ENCODE assay signal across 8 cellular contexts in genomic region chr9:126516936-126517750, GRCh38.
DNase-seq lines count a peak whose midpoint lies in the region; ATAC-seq and TF ChIP-seq lines count a peak whose summit lies in the region.

No MANE protein-coding gene starts in this region.

- H3K4me3 Mint-ChIP-seq in IgD-negative memory B cell: peak overlapping the region; percentile 77 to 97 (median 82)
- H3K4me3 Mint-ChIP-seq in T-helper 1 cell treated with Interleukin-12 subunit alpha and Interleukin-12 subunit beta and Interleukin-4 antibody, amounts not matched to agents 30 μg/mL and 1 μg/mL, for 36 hours: peak overlapping the region; percentile 71
- H3K4me3 Mint-ChIP-seq in dendritic cell treated with granulocyte-macrophage colony-stimulating factor and Interleukin-4, amounts not matched to agents 40 ng/mL and 50 ng/mL, for 4 days: peak overlapping the region; percentile 67
- peak overlapping the region; percentile 81 for H3K4me3 Mint-ChIP-seq in stimulated activated naive CD8-positive, alpha-beta T cell treated with anti-CD3 and anti-CD28 coated beads, Interleukin-15, Interleukin-2, amounts not matched to agents 100 ng/mL and 50 ng/mL, for 24 hours

- H3K9me3 Mint-ChIP-seq in IgD-negative memory B cell: peaks cover 0 to 2% (median 0%) of the 10 kb centered on the region in 3 donors
- no peaks in the 10 kb centered on the region for H3K9me3 Mint-ChIP-seq in T-helper 1 cell treated with Interleukin-12 subunit alpha and Interleukin-12 subunit beta and Interleukin-4 antibody, amounts not matched to agents 30 μg/mL and 1 μg/mL, for 36 hours
- no peaks in the 10 kb centered on the region for H3K9me3 Mint-ChIP-seq in dendritic cell treated with granulocyte-macrophage colony-stimulating factor and Interleukin-4, amounts not matched to agents 40 ng/mL and 50 ng/mL, for 4 days
- H3K9me3 Mint-ChIP-seq in stimulated activated naive CD8-positive, alpha-beta T cell treated with anti-CD3 and anti-CD28 coated beads, Interleukin-15, Interleukin-2, amounts not matched to agents 100 ng/mL and 50 ng/mL, for 24 hours: no peaks in the 10 kb centered on the region

- peaks cover 12% of the 10 kb centered on the region for H3K27me3 ChIP-seq in mononuclear cell (ENCODE audit: insufficient read depth, low read length)

- H3K4me1 ChIP-seq in mononuclear cell (ENCODE audit: insufficient read depth, low read length): peaks cover 41% of the 10 kb centered on the region

- TF ChIP-seq POLR2A in erythroblast (IDR thresholded peaks at IDR 0.05; ENCODE audit: low read length): no peak

- H3K4me1 Mint-ChIP-seq in IgD-negative memory B cell: peaks cover 11 to 16% (median 14%) of the 10 kb centered on the region in 3 donors
- H3K4me1 Mint-ChIP-seq in T-helper 1 cell treated with Interleukin-12 subunit alpha and Interleukin-12 subunit beta and Interleukin-4 antibody, amounts not matched to agents 30 μg/mL and 1 μg/mL, for 36 hours (ENCODE audit: low read depth): peaks cover 19% of the 10 kb centered on the region
- H3K4me1 Mint-ChIP-seq in dendritic cell treated with granulocyte-macrophage colony-stimulating factor and Interleukin-4, amounts not matched to agents 40 ng/mL and 50 ng/mL, for 4 days (ENCODE audit: low read depth): peaks cover 58% of the 10 kb centered on the region
- H3K4me1 Mint-ChIP-seq in stimulated activated naive CD8-positive, alpha-beta T cell treated with anti-CD3 and anti-CD28 coated beads, Interleukin-15, Interleukin-2, amounts not matched to agents 100 ng/mL and 50 ng/mL, for 24 hours (ENCODE audit: low read depth): peaks cover 41% of the 10 kb centered on the region

- intact Hi-C loops in dendritic cell treated with granulocyte-macrophage colony-stimulating factor and Interleukin-4, amounts not matched to agents 40 ng/mL and 50 ng/mL, for 4 days (cut with micrococcal nuclease): loop anchor here (1.0 kb wide), 1 partner anchor 8 kb away; no protein-coding TSS in a partner anchor

- DNase-seq in EL: peak; percentile 90
- no peak for DNase-seq in erythroblast (lab: John Stamatoyannopoulos, UW)

- H3K4me3 ChIP-seq in mononuclear cell (ENCODE audit: low read length): peak overlapping the region; percentile 41

- H3K27me3 Mint-ChIP-seq in IgD-negative memory B cell: peaks cover 40% of the 10 kb centered on the region
- peaks cover 66% of the 10 kb centered on the region for H3K27me3 Mint-ChIP-seq in T-helper 1 cell treated with Interleukin-12 subunit alpha and Interleukin-12 subunit beta and Interleukin-4 antibody, amounts not matched to agents 30 μg/mL and 1 μg/mL, for 36 hours (ENCODE audit: low read depth)
- H3K27me3 Mint-ChIP-seq in dendritic cell treated with granulocyte-macrophage colony-stimulating factor and Interleukin-4, amounts not matched to agents 40 ng/mL and 50 ng/mL, for 4 days: no peaks in the 10 kb centered on the region
- peaks cover 61% of the 10 kb centered on the region for H3K27me3 Mint-ChIP-seq in stimulated activated naive CD8-positive, alpha-beta T cell treated with anti-CD3 and anti-CD28 coated beads, Interleukin-15, Interleukin-2, amounts not matched to agents 100 ng/mL and 50 ng/mL, for 24 hours

- H3K9me3 ChIP-seq in mononuclear cell (ENCODE audit: low read depth, low read length): no peaks in the 10 kb centered on the region

- H3K27ac Mint-ChIP-seq in IgD-negative memory B cell: no peak overlapping the region
- peak overlapping the region; percentile 19 for H3K27ac Mint-ChIP-seq in T-helper 1 cell treated with Interleukin-12 subunit alpha and Interleukin-12 subunit beta and Interleukin-4 antibody, amounts not matched to agents 30 μg/mL and 1 μg/mL, for 36 hours
- H3K27ac Mint-ChIP-seq in dendritic cell treated with granulocyte-macrophage colony-stimulating factor and Interleukin-4, amounts not matched to agents 40 ng/mL and 50 ng/mL, for 4 days: peak overlapping the region; percentile 92
- H3K27ac Mint-ChIP-seq in stimulated activated naive CD8-positive, alpha-beta T cell treated with anti-CD3 and anti-CD28 coated beads, Interleukin-15, Interleukin-2, amounts not matched to agents 100 ng/mL and 50 ng/mL, for 24 hours: peak overlapping the region; percentile 82

- no peak for ATAC-seq in HG03045 (IDR thresholded peaks at IDR 0.05; ENCODE audit: unreplicated experiment)

- no peaks in the 10 kb centered on the region for H3K36me3 Mint-ChIP-seq in IgD-negative memory B cell
- no peaks in the 10 kb centered on the region for H3K36me3 Mint-ChIP-seq in T-helper 1 cell treated with Interleukin-12 subunit alpha and Interleukin-12 subunit beta and Interleukin-4 antibody, amounts not matched to agents 30 μg/mL and 1 μg/mL, for 36 hours (ENCODE audit: low read depth)
- H3K36me3 Mint-ChIP-seq in dendritic cell treated with granulocyte-macrophage colony-stimulating factor and Interleukin-4, amounts not matched to agents 40 ng/mL and 50 ng/mL, for 4 days (ENCODE audit: low read depth): no peaks in the 10 kb centered on the region
- H3K36me3 Mint-ChIP-seq in stimulated activated naive CD8-positive, alpha-beta T cell treated with anti-CD3 and anti-CD28 coated beads, Interleukin-15, Interleukin-2, amounts not matched to agents 100 ng/mL and 50 ng/mL, for 24 hours (ENCODE audit: low read depth): no peaks in the 10 kb centered on the region

Comparison
In these comparisons a context has a peak if more than half of its experiments do, and no peak if none do; other contexts are left out.
1. H3K27ac Mint-ChIP-seq: peak in T-helper 1 cell treated with Interleukin-12 subunit alpha and Interleukin-12 subunit beta and Interleukin-4 antibody, amounts not matched to agents 30 μg/mL and 1 μg/mL, for 36 hours (single experiment), dendritic cell treated with granulocyte-macrophage colony-stimulating factor and Interleukin-4, amounts not matched to agents 40 ng/mL and 50 ng/mL, for 4 days (single experiment) and stimulated activated naive CD8-positive, alpha-beta T cell treated with anti-CD3 and anti-CD28 coated beads, Interleukin-15, Interleukin-2, amounts not matched to agents 100 ng/mL and 50 ng/mL, for 24 hours (single experiment); none in IgD-negative memory B cell (0 of 3).
2. Peak in every context shown above with its lines, with median percentiles within 50 percentile points of each other: H3K4me3 Mint-ChIP-seq.